8 cellular contexts compared by ENCODE assay signal in the genomic region with DNA sequence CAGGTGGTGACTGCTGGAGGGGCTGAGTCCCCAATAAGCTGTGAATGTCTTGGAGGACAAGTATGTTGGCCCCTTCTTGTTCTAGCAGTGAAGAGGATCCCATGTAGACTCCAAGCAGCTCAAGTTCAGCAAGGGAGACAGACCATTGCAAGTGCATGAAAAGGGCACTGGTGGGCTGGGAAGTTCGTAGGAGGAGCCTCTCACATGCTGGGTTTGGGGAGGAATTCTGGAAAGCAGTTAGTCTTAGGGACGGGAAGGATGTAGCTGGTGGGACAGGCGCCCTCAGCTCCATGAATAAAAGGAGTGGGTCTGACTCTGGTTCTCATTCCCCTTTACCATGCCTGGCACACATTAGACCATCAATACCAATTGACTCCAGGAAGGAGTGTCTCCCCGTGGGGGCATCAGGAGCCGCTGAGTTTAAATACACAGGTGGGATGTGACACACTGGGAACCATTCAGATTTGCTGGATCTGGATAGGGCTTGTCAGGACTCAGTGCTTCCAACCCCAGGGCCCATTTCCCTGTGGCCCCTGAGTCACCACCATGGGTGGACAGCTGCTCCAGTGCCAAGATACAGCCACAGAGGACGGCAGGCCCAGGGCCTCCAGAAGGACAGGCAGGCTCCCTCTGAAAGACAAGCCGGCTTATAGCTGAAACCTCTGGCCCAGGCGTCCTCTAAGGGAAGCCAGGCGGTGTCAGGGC. TPM values are rescaled to one million over a fixed set of nuclear protein-coding genes. Genes with fewer than 3 reads are reported as not detected.
A peak's percentile ranks its signal among the peaks of the same experiment; 100 is the strongest.
DNase-seq lines count a peak whose midpoint lies in the region; ATAC-seq and TF ChIP-seq lines count a peak whose summit lies in the region.

No MANE protein-coding gene starts in this region.

- no peak for TF ChIP-seq EP300 in suprapubic skin (IDR thresholded peaks at IDR 0.05)

- no peak for TF ChIP-seq POLR2A in suprapubic skin (IDR thresholded peaks at IDR 0.05)

- H3K4me3 ChIP-seq in hepatocyte = no peak overlapping the region
- H3K4me3 ChIP-seq in suprapubic skin = peak overlapping the region; percentile 77

- peak overlapping the region; percentile 96 for H3K4me2 ChIP-seq in hepatocyte

- no peak for DNase-seq in hepatocyte (ENCODE audit: low spot score)
- no peak for DNase-seq in suprapubic skin (ENCODE audit: low spot score in 2 of 2)
- no peak for DNase-seq in NCI-H1048 (lab: John Stamatoyannopoulos, UW)

- 72% methylated on average over 6 of the region's 9 CpGs for WGBS in hepatocyte (ENCODE audit: low lambda C conversion rate, missing lambda C conversion rate)
- 37% methylated on average over 7 of the region's 9 CpGs for whole genome bisulfite sequencing in suprapubic skin

- H3K27me3 ChIP-seq in hepatocyte (no peaks in the 10 kb centered on the region), suprapubic skin (no peaks in the 10 kb centered on the region)

- no peak for TF ChIP-seq CTCF in 22Rv1 (IDR thresholded peaks at IDR 0.05)
- no peak for TF ChIP-seq CTCF in hepatocyte (IDR thresholded peaks at IDR 0.05; ENCODE audit: poor library complexity)
- TF ChIP-seq CTCF in suprapubic skin (IDR thresholded peaks at IDR 0.05) = no peak

- H3K36me3 ChIP-seq in hepatocyte (replicated peaks; ENCODE audit: insufficient read depth, low read depth) = no peaks in the 10 kb centered on the region
- H3K36me3 ChIP-seq in suprapubic skin = no peaks in the 10 kb centered on the region

- no peaks in the 10 kb centered on the region for H3K9me2 ChIP-seq in hepatocyte (replicated peaks; ENCODE audit: insufficient read depth)

- ATAC-seq in GM21528 (IDR thresholded peaks at IDR 0.05; ENCODE audit: low FRiP score, unreplicated experiment) (peak; percentile 22), SK-N-SH treated with all-trans-retinoic acid at 6 μM for 48 hours (peak; percentile 61; the same call in 2 of the 3 replicates), GM19035 (IDR thresholded peaks at IDR 0.05; ENCODE audit: unreplicated experiment) (no peak), GM18861 (IDR thresholded peaks at IDR 0.05; ENCODE audit: unreplicated experiment) (no peak)

- H3K27ac ChIP-seq in 22Rv1 = peak overlapping the region; percentile 77
- no peak overlapping the region for H3K27ac ChIP-seq in hepatocyte
- no peak overlapping the region for H3K27ac ChIP-seq in suprapubic skin

- H4K20me1 ChIP-seq in hepatocyte (ENCODE audit: insufficient read depth, poor library complexity, severe bottlenecking) = no peaks in the 10 kb centered on the region

- H3K9me3 ChIP-seq in hepatocyte (ENCODE audit: low read depth) (no peaks in the 10 kb centered on the region), suprapubic skin (no peaks in the 10 kb centered on the region)

- H3K79me2 ChIP-seq in hepatocyte = peaks cover 12% of the 10 kb centered on the region

- H3K4me1 ChIP-seq in hepatocyte (ENCODE audit: insufficient read depth) (no peaks in the 10 kb centered on the region), suprapubic skin (peaks cover 18% of the 10 kb centered on the region)

- H2AFZ ChIP-seq in hepatocyte = peak overlapping the region; percentile 98

TF ChIP-seq in SK-N-SH treated with all-trans-retinoic acid at 6 μM for 48 hours, 23 proteins besides CTCF, POLR2A, EP300 and RAD21:
- TF ChIP-seq ISL1 (CRISPR knock-in tag; IDR thresholded peaks at IDR 0.05) (no peak), OSR1 (CRISPR knock-in tag; IDR thresholded peaks at IDR 0.05) (no peak), ZFP30 (CRISPR knock-in tag; IDR thresholded peaks at IDR 0.05) (no peak), PPARA (CRISPR knock-in tag; IDR thresholded peaks at IDR 0.05; ENCODE audit: borderline replicate concordance) (no peak), RARB (CRISPR knock-in tag; IDR thresholded peaks at IDR 0.05) (no peak)
- TF ChIP-seq, protein P1, sequence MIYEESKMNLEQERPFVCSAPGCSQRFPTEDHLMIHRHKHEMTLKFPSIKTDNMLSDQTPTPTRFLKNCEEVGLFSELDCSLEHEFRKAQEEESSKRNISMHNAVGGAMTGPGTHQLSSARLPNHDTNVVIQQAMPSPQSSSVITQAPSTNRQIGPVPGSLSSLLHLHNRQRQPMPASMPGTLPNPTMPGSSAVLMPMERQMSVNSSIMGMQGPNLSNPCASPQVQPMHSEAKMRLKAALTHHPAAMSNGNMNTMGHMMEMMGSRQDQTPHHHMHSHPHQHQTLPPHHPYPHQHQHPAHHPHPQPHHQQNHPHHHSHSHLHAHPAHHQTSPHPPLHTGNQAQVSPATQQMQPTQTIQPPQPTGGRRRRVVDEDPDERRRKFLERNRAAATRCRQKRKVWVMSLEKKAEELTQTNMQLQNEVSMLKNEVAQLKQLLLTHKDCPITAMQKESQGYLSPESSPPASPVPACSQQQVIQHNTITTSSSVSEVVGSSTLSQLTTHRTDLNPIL (CRISPR knock-in tag; IDR thresholded peaks at IDR 0.05; ENCODE audit: low read depth) = no peak
- TF ChIP-seq, protein P2, sequence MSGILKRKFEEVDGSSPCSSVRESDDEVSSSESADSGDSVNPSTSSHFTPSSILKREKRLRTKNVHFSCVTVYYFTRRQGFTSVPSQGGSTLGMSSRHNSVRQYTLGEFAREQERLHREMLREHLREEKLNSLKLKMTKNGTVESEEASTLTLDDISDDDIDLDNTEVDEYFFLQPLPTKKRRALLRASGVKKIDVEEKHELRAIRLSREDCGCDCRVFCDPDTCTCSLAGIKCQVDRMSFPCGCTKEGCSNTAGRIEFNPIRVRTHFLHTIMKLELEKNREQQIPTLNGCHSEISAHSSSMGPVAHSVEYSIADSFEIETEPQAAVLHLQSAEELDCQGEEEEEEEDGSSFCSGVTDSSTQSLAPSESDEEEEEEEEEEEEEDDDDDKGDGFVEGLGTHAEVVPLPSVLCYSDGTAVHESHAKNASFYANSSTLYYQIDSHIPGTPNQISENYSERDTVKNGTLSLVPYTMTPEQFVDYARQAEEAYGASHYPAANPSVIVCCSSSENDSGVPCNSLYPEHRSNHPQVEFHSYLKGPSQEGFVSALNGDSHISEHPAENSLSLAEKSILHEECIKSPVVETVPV (CRISPR knock-in tag; IDR thresholded peaks at IDR 0.05) = no peak

RNA-seq across cellular contexts. Expression of gene XYLB, which starts 0.6 kb away (rescaled TPM):
- total RNA-seq in hepatocyte (7.1 and 8.2 TPM in 2 replicates), suprapubic skin (1 to 10 TPM in 3 of 4 donors, under 1 TPM in 1; 0.76 to 3.4 (median 1.6) TPM)
- 5.5 and 12.5 TPM in 2 replicates for polyA plus RNA-seq in hepatocyte

Comparison
In these comparisons a context has a peak if more than half of its experiments do, and no peak if none do; other contexts are left out.
1. ATAC-seq: peak in GM21528 (single experiment) and SK-N-SH treated with all-trans-retinoic acid at 6 μM for 48 hours (single experiment); none in GM19035 (single experiment) and GM18861 (single experiment).